12 cellular contexts compared by ENCODE assay signal in genomic region chr12:53224897-53225634, GRCh38. TPM values are rescaled to one million over a fixed set of nuclear protein-coding genes. Genes with fewer than 3 reads are reported as not detected.
A peak's percentile ranks its signal among the peaks of the same experiment; 100 is the strongest.
DNase-seq lines count a peak whose midpoint lies in the region; ATAC-seq, FAIRE-seq and TF ChIP-seq lines count a peak whose summit lies in the region.
"Had no signal": no experiment of that assay in that cellular context is flagged by ENCODE, and none has a peak within 500 bp of the region (broad histone marks: within the 10 kb centered on the region; RNA-seq: fewer than 3 reads in every experiment).

No MANE protein-coding gene starts in this region.

- H3K27me3 Mint-ChIP-seq in activated T-cell treated with anti-CD3 and anti-CD28 coated beads, Interleukin-2, amount 50 U/mL, for 4 hours (ENCODE audit: low read depth) = no peaks in the 10 kb centered on the region
- H3K27me3 Mint-ChIP-seq in memory B cell (no peaks in the 10 kb centered on the region), type B pancreatic cell (no peaks in the 10 kb centered on the region)

- no peak for TF ChIP-seq CTCF in K562 (IDR thresholded peaks at IDR 0.05 in 2 of 3, conservative IDR thresholded peaks at IDR 0.05 in 1 of 3; ENCODE audit: insufficient read depth in 2 of 3, low read depth in 1 of 3, low read length in 3 of 3)
- no peak for TF ChIP-seq CTCF in type B pancreatic cell (conservative IDR thresholded peaks at IDR 0.05)
- TF ChIP-seq CTCF in upper lobe of right lung (IDR thresholded peaks at IDR 0.05) = no peak

- H3K9me3 Mint-ChIP-seq in activated T-cell treated with anti-CD3 and anti-CD28 coated beads, Interleukin-2, amount 50 U/mL, for 4 hours = no peaks in the 10 kb centered on the region
- H3K9me3 Mint-ChIP-seq in memory B cell (no peaks in the 10 kb centered on the region), type B pancreatic cell (no peaks in the 10 kb centered on the region)
- H3K9me3 Mint-ChIP-seq: activated naive CD4-positive, alpha-beta T cell treated with anti-CD3 and anti-CD28 coated beads for 36 hours had no signal

- no peak for FAIRE-seq in K562 (lab: Jason Lieb, UNC)

- CTCF ChIA-PET in K562 (lab: Yijun Ruan, JAX; ENCODE audit: low intra/inter-chr PET ratio) = interaction anchor here (1.1 kb wide), 1 partner anchor 10 kb away, joined by 3 read pairs; no protein-coding TSS in a partner anchor

- TF ChIP-seq POLR2A in K562 (conservative IDR thresholded peaks at IDR 0.05) = no peak

- POLR2A ChIA-PET in K562 (lab: Yijun Ruan, JAX) = interaction anchor here (0.6 kb wide), 1 partner anchor 73 kb away, joined by 3 read pairs; no protein-coding TSS in a partner anchor

- no peak for ATAC-seq in activated T-cell treated with anti-CD3 and anti-CD28 coated beads, Interleukin-2, amount 50 U/mL, for 4 hours
- ATAC-seq in K562 = no peak
- no peak for ATAC-seq in memory B cell (ENCODE audit: low read depth)
- no peak for ATAC-seq in HG03439 (IDR thresholded peaks at IDR 0.05; ENCODE audit: unreplicated experiment)
- no peak for ATAC-seq in upper lobe of right lung
- ATAC-seq in GM18868 (IDR thresholded peaks at IDR 0.05; ENCODE audit: unreplicated experiment) = no peak

- H3K9me3 ChIP-seq in K562 (replicated peaks; ENCODE audit: control insufficient read depth, insufficient read depth, low read depth, low read length) (no peaks in the 10 kb centered on the region), upper lobe of right lung (no peaks in the 10 kb centered on the region)

- H3K36me3 ChIP-seq in K562 (ENCODE audit: control insufficient read depth, insufficient read depth, low read length) (no peaks in the 10 kb centered on the region), upper lobe of right lung (no peaks in the 10 kb centered on the region)

- peak; percentile 24 to 31 for DNase-seq in activated T-cell treated with anti-CD3 and anti-CD28 coated beads, Interleukin-2, amount 50 U/mL, for 48 hours
- no peak for DNase-seq in activated T-cell treated with anti-CD3 and anti-CD28 coated beads, Interleukin-2, amount 50 U/mL, for 4 hours
- no peak for DNase-seq in K562 (ENCODE audit: extremely low read depth in 1 of 4, low spot score in 3 of 4)
- no peak for DNase-seq in memory B cell (ENCODE audit: low spot score in 2 of 2)
- DNase-seq in type B pancreatic cell (ENCODE audit: extremely low spot score, unreplicated experiment) = no peak
- no peak for DNase-seq in upper lobe of right lung
- DNase-seq: activated naive CD4-positive, alpha-beta T cell treated with anti-CD3 and anti-CD28 coated beads for 36 hours; NCI-H2029 had no signal

- H3K9ac ChIP-seq in K562 (ENCODE audit: insufficient read depth in 1 of 2, low read depth in 2 of 2, low read length in 2 of 2) = peak overlapping the region in 1 of 2 experiments; percentile 59; a peak in 2 of 4 replicates

- intact Hi-C loops in K562 (cut with micrococcal nuclease) (no loop called here), upper lobe of right lung (cut with DNase I) (no loop called here)

- peaks cover 70% of the 10 kb centered on the region for H3K4me1 Mint-ChIP-seq in activated T-cell treated with anti-CD3 and anti-CD28 coated beads, Interleukin-2, amount 50 U/mL, for 4 hours (ENCODE audit: low read depth)
- H3K4me1 Mint-ChIP-seq in memory B cell (peaks cover 11% of the 10 kb centered on the region), type B pancreatic cell (ENCODE audit: unreplicated experiment) (peaks cover 51% of the 10 kb centered on the region)

- H4K20me1 ChIP-seq in K562 (replicated peaks; ENCODE audit: control insufficient read depth, insufficient read depth, low read length) = no peaks in the 10 kb centered on the region; the same call in 1 of the 2 replicates

- no peak overlapping the region for H3K4me3 Mint-ChIP-seq in activated T-cell treated with anti-CD3 and anti-CD28 coated beads, Interleukin-2, amount 50 U/mL, for 4 hours
- H3K4me3 Mint-ChIP-seq in memory B cell = no peak overlapping the region
- peak overlapping the region; percentile 75 for H3K4me3 Mint-ChIP-seq in type B pancreatic cell
- H3K4me3 Mint-ChIP-seq: activated naive CD4-positive, alpha-beta T cell treated with anti-CD3 and anti-CD28 coated beads for 36 hours had no signal

- H3K36me3 Mint-ChIP-seq in activated T-cell treated with anti-CD3 and anti-CD28 coated beads, Interleukin-2, amount 50 U/mL, for 4 hours (ENCODE audit: insufficient read depth) = peaks cover 4% of the 10 kb centered on the region
- H3K36me3 Mint-ChIP-seq in memory B cell = no peaks in the 10 kb centered on the region
- peaks cover 5% of the 10 kb centered on the region for H3K36me3 Mint-ChIP-seq in type B pancreatic cell

- no peak for TF ChIP-seq EP300 in K562 (IDR thresholded peaks at IDR 0.05; ENCODE audit: low read length)

- TF ChIP-seq RAD21 in K562 (CRISPR knock-in tag; conservative IDR thresholded peaks at IDR 0.05 in 1 of 2, IDR thresholded peaks at IDR 0.05 in 1 of 2) = no peak

- no peaks in the 10 kb centered on the region for H3K79me2 ChIP-seq in K562 (ENCODE audit: control insufficient read depth, insufficient read depth, low read length)

- in situ Hi-C loops in K562 (cut with MboI) = no loop called here

- peak overlapping the region; percentile 21 for H3K27ac Mint-ChIP-seq in memory B cell
- H3K27ac Mint-ChIP-seq in type B pancreatic cell = peak overlapping the region; percentile 94
- H3K27ac Mint-ChIP-seq: activated naive CD4-positive, alpha-beta T cell treated with anti-CD3 and anti-CD28 coated beads for 36 hours had no signal

- no peaks in the 10 kb centered on the region for H3K27me3 ChIP-seq in K562 (ENCODE audit: control insufficient read depth in 2 of 2, insufficient read depth in 2 of 2, low read length in 2 of 2)
- no peaks in the 10 kb centered on the region for H3K27me3 ChIP-seq in upper lobe of right lung

- no peak overlapping the region for H3K4me3 ChIP-seq in K562
- no peak overlapping the region for H3K4me3 ChIP-seq in upper lobe of right lung

- H3K4me1 ChIP-seq in K562 (replicated peaks in 1 of 2; ENCODE audit: control insufficient read depth in 2 of 2, insufficient read depth in 2 of 2, low read length in 2 of 2) (peaks cover 31 to 51% of the 10 kb centered on the region in 2 experiments), upper lobe of right lung (peaks cover 38% of the 10 kb centered on the region)

- 61% methylated on average over 10 of the region's 10 CpGs for WGBS in K562 (ENCODE audit: insufficient coverage, low coverage, missing lambda C conversion rate)

- no peak overlapping the region for H3K4me2 ChIP-seq in K562 (ENCODE audit: insufficient read depth, low read length)

- 0 out of 2 replicates have a peak overlapping the region, but pooled peaks have one; percentile 34 for H2AFZ ChIP-seq in K562 (ENCODE audit: low read depth, low read length)

- H3K9me1 ChIP-seq in K562 (ENCODE audit: control insufficient read depth, insufficient read depth, low read length) = no peaks in the 10 kb centered on the region

- no TSS peak for BruUV-seq in K562 (replicated peaks; lab: Mats Ljungman, UMichigan)

- H3K27ac ChIP-seq in K562 (ENCODE audit: extremely low read depth, low read depth, low read length) (no peak overlapping the region), upper lobe of right lung (no peak overlapping the region)
- H3K27ac ChIP-seq: HL-60 had no signal

RNA-seq across cellular contexts. Expression of gene RARG, which starts 6.9 kb away (rescaled TPM):
- 10 to 100 TPM; 34.4 to 38.4 (median 38.0) TPM for total RNA-seq in activated T-cell treated with anti-CD3 and anti-CD28 coated beads, Interleukin-2, amount 50 U/mL, for 4 hours
- 6.1 and 17.7 TPM in 2 replicates for total RNA-seq in K562 (2011; cell fraction: chromatin; rRNA removed; ENCODE audit: low replicate concordance)
- 8.7 and 10.3 TPM in 2 replicates for total RNA-seq in K562 (2011; cell fraction: nucleolus; rRNA removed)
- 5.0 and 7.3 TPM in 2 replicates for total RNA-seq in K562 (2011; cell fraction: nucleoplasm; rRNA removed)
- total RNA-seq in K562 (2014; rRNA removed) (1.9 and 3.3 TPM in 2 replicates), K562 (2014; rRNA removed; fragmentation: Illumina TruSeq; extraction: Trizol) (1.8 and 3.1 TPM in 2 replicates), K562 (2015; rRNA removed; fragmentation: Illumina TruSeq; extraction: Trizol) (3.8 and 4.7 TPM in 2 replicates), K562 (2021) (7.6 and 9.4 TPM in 2 replicates), type B pancreatic cell (ENCODE audit: low replicate concordance) (74.5 and 89.9 TPM in 2 replicates), upper lobe of right lung (23.8 TPM)
- polyA plus RNA-seq in K562 (2011; rRNA removed) (4.1 and 4.7 TPM in 2 replicates), K562 (2014; fragmentation: Illumina TruSeq; extraction: Trizol) (6.0 and 7.8 TPM in 2 replicates), K562 (2014; fragmentation: Nextera tagmentation; extraction: Ambion mirVana) (under 1 TPM; 0.18 to 0.36 TPM), K562 (2014; rRNA removed) (4.9 and 6.5 TPM in 2 replicates)
- 4.7 and 7.6 TPM in 2 replicates for polyA plus RNA-seq in K562 (2011; cell fraction: cytosol; rRNA removed)
- 10.9 and 15.3 TPM in 2 replicates for polyA plus RNA-seq in K562 (2011; cell fraction: nucleus; rRNA removed)
- polyA plus RNA-seq in K562 (2012) = 3.6 and 5.4 TPM in 2 replicates
- polyA minus RNA-seq in K562 (2011; rRNA and poly(A)+ RNA removed) = 4.7 and 5.7 TPM in 2 replicates
- polyA minus RNA-seq in K562 (2011; cell fraction: cytosol; rRNA and poly(A)+ RNA removed) = 5.7 and 9.6 TPM in 2 replicates
- 3.6 and 7.6 TPM in 2 replicates for polyA minus RNA-seq in K562 (2011; cell fraction: nucleus; rRNA and poly(A)+ RNA removed)

RNA-seq across cellular contexts. Expression of gene ITGB7, which starts 18.0 kb away (rescaled TPM):
- total RNA-seq in activated T-cell treated with anti-CD3 and anti-CD28 coated beads, Interleukin-2, amount 50 U/mL, for 4 hours = 100 to 1,000 TPM in 2 of 3 donors, 10 to 100 TPM in 1; 82.1 to 140 (median 124) TPM
- 1.7 and 4.1 TPM in 2 replicates for total RNA-seq in K562 (2011; cell fraction: chromatin; rRNA removed; ENCODE audit: low replicate concordance)
- total RNA-seq in K562 (2011; cell fraction: nucleolus; rRNA removed) = 3.6 and 8.2 TPM in 2 replicates
- total RNA-seq in K562 (2011; cell fraction: nucleoplasm; rRNA removed) = 2.3 and 2.7 TPM in 2 replicates
- total RNA-seq in K562 (2014; rRNA removed) (1.3 and 1.9 TPM in 2 replicates), K562 (2014; rRNA removed; fragmentation: Illumina TruSeq; extraction: Trizol) (0.41 and 0.55 TPM in 2 replicates), K562 (2015; rRNA removed; fragmentation: Illumina TruSeq; extraction: Trizol) (0.54 and 0.64 TPM in 2 replicates), K562 (2021) (2.0 and 3.5 TPM in 2 replicates), type B pancreatic cell (ENCODE audit: low replicate concordance) (3.2 and 4.2 TPM in 2 replicates), upper lobe of right lung (7.7 TPM)
- polyA plus RNA-seq in K562 (2011; rRNA removed) (0.98 and 1.5 TPM in 2 replicates), K562 (2014; fragmentation: Illumina TruSeq; extraction: Trizol) (0.57 and 0.67 TPM in 2 replicates), K562 (2014; fragmentation: Nextera tagmentation; extraction: Ambion mirVana) (under 1 TPM; 0.06 to 0.10 TPM), K562 (2014; rRNA removed) (1.2 and 1.9 TPM in 2 replicates)
- 1.2 and 2.2 TPM in 2 replicates for polyA plus RNA-seq in K562 (2011; cell fraction: cytosol; rRNA removed)
- polyA plus RNA-seq in K562 (2011; cell fraction: nucleus; rRNA removed) = 3.1 and 4.5 TPM in 2 replicates
- 0.82 and 1.4 TPM in 2 replicates for polyA plus RNA-seq in K562 (2012)
- 1.2 and 1.3 TPM in 2 replicates for polyA minus RNA-seq in K562 (2011; rRNA and poly(A)+ RNA removed)
- 0.95 and 2.7 TPM in 2 replicates for polyA minus RNA-seq in K562 (2011; cell fraction: cytosol; rRNA and poly(A)+ RNA removed)
- 0.89 and 1.2 TPM in 2 replicates for polyA minus RNA-seq in K562 (2011; cell fraction: nucleus; rRNA and poly(A)+ RNA removed)
- polyA plus RNA-seq: neural cell had no signal

RNA-seq across cellular contexts. Expression of gene ESPL1, which starts 43.0 kb away (rescaled TPM):
- total RNA-seq in activated T-cell treated with anti-CD3 and anti-CD28 coated beads, Interleukin-2, amount 50 U/mL, for 4 hours = 10 to 100 TPM; 19.9 to 21.9 (median 20.0) TPM
- total RNA-seq in K562 (2011; cell fraction: chromatin; rRNA removed; ENCODE audit: low replicate concordance) = 92.5 and 189 TPM in 2 replicates
- total RNA-seq in K562 (2011; cell fraction: nucleolus; rRNA removed) = 92.7 and 104 TPM in 2 replicates
- 92.8 and 98.3 TPM in 2 replicates for total RNA-seq in K562 (2011; cell fraction: nucleoplasm; rRNA removed)
- total RNA-seq in K562 (2014; rRNA removed) (18.7 and 22.9 TPM in 2 replicates), K562 (2014; rRNA removed; fragmentation: Illumina TruSeq; extraction: Trizol) (8.8 and 10.3 TPM in 2 replicates), K562 (2015; rRNA removed; fragmentation: Illumina TruSeq; extraction: Trizol) (18.8 and 19.0 TPM in 2 replicates), K562 (2021) (47.9 and 55.0 TPM in 2 replicates), type B pancreatic cell (ENCODE audit: low replicate concordance) (35.1 and 50.0 TPM in 2 replicates), upper lobe of right lung (0.35 TPM)
- polyA plus RNA-seq in K562 (2011; rRNA removed) (17.3 and 26.6 TPM in 2 replicates), K562 (2014; fragmentation: Illumina TruSeq; extraction: Trizol) (29.0 and 29.5 TPM in 2 replicates), K562 (2014; fragmentation: Nextera tagmentation; extraction: Ambion mirVana) (1 to 10 TPM; 1.2 to 1.6 TPM), K562 (2014; rRNA removed) (19.4 and 23.9 TPM in 2 replicates)
- polyA plus RNA-seq in K562 (2011; cell fraction: cytosol; rRNA removed) = 15.8 and 25.6 TPM in 2 replicates
- polyA plus RNA-seq in K562 (2011; cell fraction: nucleus; rRNA removed) = 88.4 and 110 TPM in 2 replicates
- polyA plus RNA-seq in K562 (2012) = 20.9 and 21.3 TPM in 2 replicates
- polyA minus RNA-seq in K562 (2011; rRNA and poly(A)+ RNA removed) = 26.7 and 29.4 TPM in 2 replicates
- 16.5 and 18.8 TPM in 2 replicates for polyA minus RNA-seq in K562 (2011; cell fraction: cytosol; rRNA and poly(A)+ RNA removed)
- 32.0 and 40.3 TPM in 2 replicates for polyA minus RNA-seq in K562 (2011; cell fraction: nucleus; rRNA and poly(A)+ RNA removed)

RNA-seq across cellular contexts. Expression of gene CSAD, which starts 44.3 kb away (rescaled TPM):
- total RNA-seq in activated T-cell treated with anti-CD3 and anti-CD28 coated beads, Interleukin-2, amount 50 U/mL, for 4 hours = 10 to 100 TPM in 1 of 3 donors, 1 to 10 TPM in 2; 8.0 to 10.6 (median 9.3) TPM
- total RNA-seq in K562 (2011; cell fraction: chromatin; rRNA removed; ENCODE audit: low replicate concordance) = 97.5 and 106 TPM in 2 replicates
- 53.5 and 54.7 TPM in 2 replicates for total RNA-seq in K562 (2011; cell fraction: nucleolus; rRNA removed)
- 60.6 and 65.8 TPM in 2 replicates for total RNA-seq in K562 (2011; cell fraction: nucleoplasm; rRNA removed)
- total RNA-seq in K562 (2014; rRNA removed) (8.1 and 8.5 TPM in 2 replicates), K562 (2014; rRNA removed; fragmentation: Illumina TruSeq; extraction: Trizol) (5.7 and 8.1 TPM in 2 replicates), K562 (2015; rRNA removed; fragmentation: Illumina TruSeq; extraction: Trizol) (6.7 and 7.0 TPM in 2 replicates), K562 (2021) (10.3 and 10.9 TPM in 2 replicates), type B pancreatic cell (ENCODE audit: low replicate concordance) (30.6 and 49.3 TPM in 2 replicates), upper lobe of right lung (41.7 TPM)
- polyA plus RNA-seq in K562 (2011; rRNA removed) (19.6 and 26.6 TPM in 2 replicates), K562 (2014; fragmentation: Illumina TruSeq; extraction: Trizol) (11.1 and 16.8 TPM in 2 replicates), K562 (2014; fragmentation: Nextera tagmentation; extraction: Ambion mirVana) (1 to 10 TPM; 1.8 to 2.4 TPM), K562 (2014; rRNA removed) (17.1 TPM in 2 replicates)
- polyA plus RNA-seq in K562 (2011; cell fraction: cytosol; rRNA removed) = 5.5 and 11.5 TPM in 2 replicates
- polyA plus RNA-seq in K562 (2011; cell fraction: nucleus; rRNA removed) = 109 and 129 TPM in 2 replicates
- 7.6 and 29.6 TPM in 2 replicates for polyA plus RNA-seq in K562 (2012)
- polyA minus RNA-seq in K562 (2011; rRNA and poly(A)+ RNA removed) = 6.1 and 7.9 TPM in 2 replicates
- 6.1 TPM in 1 of 2 replicates, not detected in the other for polyA minus RNA-seq in K562 (2011; cell fraction: cytosol; rRNA and poly(A)+ RNA removed)
- 14.8 and 19.5 TPM in 2 replicates for polyA minus RNA-seq in K562 (2011; cell fraction: nucleus; rRNA and poly(A)+ RNA removed)

RNA-seq across cellular contexts. Expression of gene ZNF740, which starts 44.5 kb away (rescaled TPM):
- total RNA-seq in activated T-cell treated with anti-CD3 and anti-CD28 coated beads, Interleukin-2, amount 50 U/mL, for 4 hours = 10 to 100 TPM; 29.7 to 41.5 (median 36.6) TPM
- 77.6 and 121 TPM in 2 replicates for total RNA-seq in K562 (2011; cell fraction: chromatin; rRNA removed; ENCODE audit: low replicate concordance)
- 62.2 and 65.9 TPM in 2 replicates for total RNA-seq in K562 (2011; cell fraction: nucleolus; rRNA removed)
- 76.6 and 88.8 TPM in 2 replicates for total RNA-seq in K562 (2011; cell fraction: nucleoplasm; rRNA removed)
- total RNA-seq in K562 (2014; rRNA removed) = 15.1 and 16.1 TPM in 2 replicates
- 18.6 and 19.9 TPM in 2 replicates for total RNA-seq in K562 (2014; rRNA removed; fragmentation: Illumina TruSeq; extraction: Trizol)
- total RNA-seq in K562 (2015; rRNA removed; fragmentation: Illumina TruSeq; extraction: Trizol) = 13.3 and 13.6 TPM in 2 replicates
- 39.6 and 46.4 TPM in 2 replicates for total RNA-seq in K562 (2021)
- 33.1 and 34.9 TPM in 2 replicates for polyA plus RNA-seq in K562 (2011; rRNA removed)
- polyA plus RNA-seq in K562 (2011; cell fraction: cytosol; rRNA removed) = 9.6 and 17.0 TPM in 2 replicates
- polyA plus RNA-seq in K562 (2011; cell fraction: nucleus; rRNA removed) = 89.9 and 103 TPM in 2 replicates
- 12.8 and 21.6 TPM in 2 replicates for polyA plus RNA-seq in K562 (2012)
- polyA plus RNA-seq in K562 (2014; fragmentation: Illumina TruSeq; extraction: Trizol) = 19.2 and 21.0 TPM in 2 replicates
- 1 to 10 TPM in 1 of 2 experiments, under 1 TPM in 1; 0.57 to 1.4 TPM for polyA plus RNA-seq in K562 (2014; fragmentation: Nextera tagmentation; extraction: Ambion mirVana)
- 20.6 and 22.1 TPM in 2 replicates for polyA plus RNA-seq in K562 (2014; rRNA removed)
- 32.3 and 37.3 TPM in 2 replicates for polyA minus RNA-seq in K562 (2011; rRNA and poly(A)+ RNA removed)
- 8.2 and 9.2 TPM in 2 replicates for polyA minus RNA-seq in K562 (2011; cell fraction: cytosol; rRNA and poly(A)+ RNA removed)
- polyA minus RNA-seq in K562 (2011; cell fraction: nucleus; rRNA and poly(A)+ RNA removed) = 45.2 and 63.6 TPM in 2 replicates
- 49.2 and 72.2 TPM in 2 replicates for total RNA-seq in type B pancreatic cell (ENCODE audit: low replicate concordance)
- total RNA-seq in upper lobe of right lung = 46.8 TPM

Comparison
In these comparisons a context has a peak if more than half of its experiments do, and no peak if none do; other contexts are left out.
1. DNase-seq: peak in activated T-cell treated with anti-CD3 and anti-CD28 coated beads, Interleukin-2, amount 50 U/mL, for 48 hours (2 of 2); none in activated T-cell treated with anti-CD3 and anti-CD28 coated beads, Interleukin-2, amount 50 U/mL, for 4 hours (single experiment), K562 (0 of 4), memory B cell (0 of 2), type B pancreatic cell (single experiment) and upper lobe of right lung (single experiment).